Comparison of ENCODE assay signal across 8 cellular contexts in the genomic region with DNA sequence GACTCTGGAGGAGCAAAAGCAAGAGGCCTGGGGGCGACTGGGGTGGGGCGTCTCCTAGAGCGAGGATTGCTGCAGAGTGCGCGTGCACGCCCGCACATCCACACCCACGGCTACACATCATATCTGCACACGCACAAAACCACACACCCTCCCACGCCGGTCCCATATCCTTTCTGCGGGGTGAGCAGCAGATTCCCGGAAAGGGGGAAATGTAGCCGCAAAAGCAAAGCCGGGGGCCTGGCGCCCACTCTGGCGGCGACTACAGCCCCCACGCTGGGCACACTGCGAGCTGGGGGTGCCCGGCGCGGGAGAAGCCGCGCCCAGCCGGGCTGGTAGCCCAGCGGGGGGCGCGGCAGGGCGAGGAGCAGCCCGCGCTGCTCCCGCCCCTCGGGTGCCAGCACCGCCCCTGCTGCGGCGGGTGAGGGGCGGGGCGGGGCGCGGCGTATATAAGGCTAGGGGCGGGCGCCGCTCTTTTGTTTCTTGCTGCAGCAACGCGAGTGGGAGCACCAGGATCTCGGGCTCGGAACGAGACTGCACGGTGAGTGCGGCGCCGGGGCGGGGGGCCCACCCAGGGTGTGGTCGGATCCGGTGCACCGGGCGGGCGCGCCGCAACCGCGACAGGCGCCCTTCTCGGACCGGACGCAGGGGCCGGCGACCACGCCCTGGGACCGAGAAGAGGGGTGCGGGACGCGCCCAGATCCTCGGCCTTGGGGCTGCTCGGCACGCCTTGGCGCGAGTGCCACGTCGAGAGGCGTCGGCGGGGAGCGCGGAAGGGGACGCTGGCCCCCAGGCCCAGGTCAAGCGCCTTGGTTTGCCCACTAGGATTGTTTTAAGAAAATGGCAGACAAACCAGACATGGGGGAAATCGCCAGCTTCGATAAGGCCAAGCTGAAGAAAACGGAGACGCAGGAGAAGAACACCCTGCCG.
DNase-seq lines count a peak whose midpoint lies in the region; ATAC-seq and TF ChIP-seq lines count a peak whose summit lies in the region.

TMSB10 (plus strand) TSS at position 476 of the 927 bp plus-strand sequence.

- peak; percentile 92 for DNase-seq in DMS 273 (lab: John Stamatoyannopoulos, UW; ENCODE audit: unreplicated experiment)
- peak in 71 of 76 experiments; percentile 10 to 85 (median 65) for DNase-seq in HUDEP-2 (lab: John Stamatoyannopoulos, UW; ENCODE audit: unreplicated experiment in 76 of 76)
- peak; percentile 88 for DNase-seq in OCI-M1 (lab: John Stamatoyannopoulos, UW)
- peak; percentile 85 for DNase-seq in activated T-cell treated with anti-CD3 and anti-CD28 coated beads for 48 hours (ENCODE audit: low read depth)
- peak; percentile 76 to 77 for DNase-seq in erythroblast (lab: John Stamatoyannopoulos, UW)
- DNase-seq in stimulated activated CD8-positive, alpha-beta memory T cell treated with anti-CD3 and anti-CD28 coated beads, Interleukin-7, amount 100 ng/mL, for 24 hours (ENCODE audit: low read depth): peak; percentile 62

- peak; percentile 62 for ATAC-seq in GM21381 (IDR thresholded peaks at IDR 0.05; ENCODE audit: unreplicated experiment)

- no peaks in the 10 kb centered on the region for H3K9me3 ChIP-seq in mucosa of stomach (ENCODE audit: control insufficient read depth, low read length)

- peaks cover 14% of the 10 kb centered on the region for H3K4me1 ChIP-seq in mucosa of stomach (ENCODE audit: control insufficient read depth, insufficient read depth, low read length)

- peak within 1 kb of the TSS; percentile 94 for H3K9ac ChIP-seq in mucosa of stomach (ENCODE audit: low read length)

- peak within 1 kb of the TSS; percentile 85 for H3K4me3 ChIP-seq in mucosa of stomach (ENCODE audit: low read length)

- H3K27me3 ChIP-seq in mucosa of stomach (ENCODE audit: control insufficient read depth, insufficient read depth, low read length): no peaks in the 10 kb centered on the region

- peak; percentile 74 for TF ChIP-seq POLR2A in erythroblast (IDR thresholded peaks at IDR 0.05; ENCODE audit: low read length)

- H3K36me3 ChIP-seq in mucosa of stomach (ENCODE audit: control insufficient read depth, insufficient read depth, low read length): no peaks in the 10 kb centered on the region

Comparison
In these comparisons a context has a peak if more than half of its experiments do, and no peak if none do; other contexts are left out.
1. Peak in every context shown above with its lines: DNase-seq, ATAC-seq and H3K4me3 ChIP-seq.